26 cellular contexts compared by ENCODE assay signal in genomic region chr3:156349111-156349510, GRCh38.
"Had no signal": no experiment of that assay in that cellular context is flagged by ENCODE, and none has a peak within 500 bp of the region (broad histone marks: within the 10 kb centered on the region; RNA-seq: fewer than 3 reads in every experiment).

No MANE protein-coding gene starts in this region.

- H3K36me3 Mint-ChIP-seq: immature natural killer cell; memory B cell; naive thymus-derived CD4-positive, alpha-beta T cell; natural killer cell treated with Interleukin-12 subunit alpha and Interleukin-12 subunit beta and Interleukin-15 and Interleukin-18, amount 100 ng/mL, for 72 hours; stimulated activated naive B cell treated with anti-CD40 and anti-IgM and Interleukin-4, amounts not matched to agents 10 μg/mL and 1 μg/mL and 100 μg/mL, for 72 hours had no signal

- H3K4me1 Mint-ChIP-seq: immature natural killer cell; naive thymus-derived CD4-positive, alpha-beta T cell; stimulated activated naive B cell treated with anti-CD40 and anti-IgM and Interleukin-4, amounts not matched to agents 10 μg/mL and 1 μg/mL and 100 μg/mL, for 72 hours had no signal

- DNase-seq: heart left ventricle; hypothalamus; immature natural killer cell; kidney; midbrain; mucosa of descending colon; naive thymus-derived CD4-positive, alpha-beta T cell; ovary; right cardiac atrium; sigmoid colon; stimulated activated CD4-positive, alpha-beta T cell treated with anti-CD3 and anti-CD28 coated beads, Interleukin-2, amount 100 ng/mL, for 24 hours; stimulated activated CD4-positive, alpha-beta T cell treated with anti-CD3 and anti-CD28 coated beads, Interleukin-4, amount 100 ng/mL, for 1 hour; stimulated activated naive B cell treated with anti-CD40 and anti-IgM and Interleukin-4, amounts not matched to agents 10 μg/mL and 1 μg/mL and 100 μg/mL, for 72 hours; stimulated activated naive CD8-positive, alpha-beta T cell treated with anti-CD3 and anti-CD28 coated beads, Interleukin-15, Interleukin-2, amounts not matched to agents 100 U/mL and 50 U/mL, for 24 hours; stomach; testis; thyroid gland; transverse colon; upper lobe of left lung had no signal

- H3K36me3 ChIP-seq: heart left ventricle, ovary, sigmoid colon, stomach, thyroid gland, transverse colon, upper lobe of left lung, vagina had no signal

- H3K4me2 ChIP-seq: smooth muscle cell had no signal

- FAIRE-seq: islet of Langerhans, kidney had no signal

- H3K9me3 Mint-ChIP-seq: memory B cell; naive thymus-derived CD4-positive, alpha-beta T cell; natural killer cell treated with Interleukin-12 subunit alpha and Interleukin-12 subunit beta and Interleukin-15 and Interleukin-18, amount 100 ng/mL, for 72 hours; stimulated activated naive B cell treated with anti-CD40 and anti-IgM and Interleukin-4, amounts not matched to agents 10 μg/mL and 1 μg/mL and 100 μg/mL, for 72 hours had no signal

- H3K4me3 ChIP-seq: heart left ventricle, lung, mucosa of descending colon, ovary, sigmoid colon, smooth muscle cell, stomach, testis, thyroid gland, transverse colon, upper lobe of left lung, vagina had no signal

- H3K4me1 ChIP-seq: sigmoid colon, stomach, testis, transverse colon, upper lobe of left lung, vagina had no signal

- ATAC-seq: mucosa of descending colon; naive thymus-derived CD4-positive, alpha-beta T cell; natural killer cell treated with Interleukin-12 subunit alpha and Interleukin-12 subunit beta and Interleukin-15 and Interleukin-18, amount 100 ng/mL, for 72 hours; stimulated activated naive B cell treated with anti-CD40 and anti-IgM and Interleukin-4, amounts not matched to agents 10 μg/mL and 1 μg/mL and 100 μg/mL, for 72 hours; stimulated activated naive CD8-positive, alpha-beta T cell treated with anti-CD3 and anti-CD28 coated beads, Interleukin-15, Interleukin-2, amounts not matched to agents 100 U/mL and 50 U/mL, for 24 hours had no signal

- H3K4me3 Mint-ChIP-seq: immature natural killer cell; memory B cell; naive thymus-derived CD4-positive, alpha-beta T cell; natural killer cell treated with Interleukin-12 subunit alpha and Interleukin-12 subunit beta and Interleukin-15 and Interleukin-18, amount 100 ng/mL, for 72 hours; stimulated activated naive B cell treated with anti-CD40 and anti-IgM and Interleukin-4, amounts not matched to agents 10 μg/mL and 1 μg/mL and 100 μg/mL, for 72 hours had no signal

- H3K9me3 ChIP-seq: heart left ventricle, mucosa of descending colon, ovary, sigmoid colon, stomach, testis, thyroid gland, transverse colon, upper lobe of left lung, vagina had no signal

- H3K27me3 ChIP-seq: heart left ventricle, ovary, sigmoid colon, stomach, testis, thyroid gland, transverse colon, upper lobe of left lung, vagina had no signal

- H3K27ac ChIP-seq: heart left ventricle, ovary, sigmoid colon, stomach, testis, transverse colon, upper lobe of left lung, vagina had no signal

- H3K27ac Mint-ChIP-seq: immature natural killer cell; memory B cell; naive thymus-derived CD4-positive, alpha-beta T cell; natural killer cell treated with Interleukin-12 subunit alpha and Interleukin-12 subunit beta and Interleukin-15 and Interleukin-18, amount 100 ng/mL, for 72 hours; progenitor cell of endocrine pancreas; stimulated activated naive B cell treated with anti-CD40 and anti-IgM and Interleukin-4, amounts not matched to agents 10 μg/mL and 1 μg/mL and 100 μg/mL, for 72 hours had no signal
